In the genomic region with DNA sequence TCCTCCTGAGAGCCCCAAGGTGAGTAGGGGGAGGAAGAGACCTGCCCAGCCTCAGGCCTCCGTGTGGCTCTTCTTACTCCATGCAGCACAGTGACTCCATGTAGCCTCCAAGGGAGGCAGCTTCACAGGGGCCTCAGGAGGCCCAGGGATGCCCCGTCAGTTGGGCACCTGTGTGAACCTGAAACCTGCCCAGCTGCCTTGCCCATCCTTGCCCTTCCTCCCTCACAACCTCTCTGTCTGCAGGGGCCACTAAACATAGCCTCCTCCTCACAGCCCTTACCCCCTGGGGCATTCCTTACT, we compare ENCODE assay signal across 17 cellular contexts.
"Had no signal": no experiment of that assay in that cellular context is flagged by ENCODE, and none has a peak within 500 bp of the region (broad histone marks: within the 10 kb centered on the region; RNA-seq: fewer than 3 reads in every experiment).

No MANE protein-coding gene starts in this region.

- H3K4me3 Mint-ChIP-seq: T-helper 1 cell treated with Interleukin-12 subunit alpha and Interleukin-12 subunit beta and Interleukin-4 antibody, amounts not matched to agents 30 μg/mL and 1 μg/mL, for 36 hours had no signal

- H3K36me3 Mint-ChIP-seq: naive B cell had no signal

- H3K36me3 ChIP-seq: ovary, right lobe of liver, uterus had no signal

- H3K9me3 ChIP-seq: gastrocnemius medialis, mucosa of descending colon, ovary, psoas muscle, right lobe of liver, uterus had no signal

- H3K4me3 ChIP-seq: gastrocnemius medialis, mucosa of descending colon, ovary, psoas muscle, right lobe of liver, uterus had no signal

- H3K27me3 ChIP-seq: brain microvascular endothelial cell, gastrocnemius medialis, ovary, right lobe of liver, uterus had no signal

- DNase-seq: activated CD4-positive, alpha-beta T cell treated with anti-CD3 and anti-CD28 coated beads for 1 hour; activated CD4-positive, alpha-beta T cell treated with anti-CD3 and anti-CD28 coated beads, Interleukin-2, amount 50 U/mL, for 4 hours; brain microvascular endothelial cell; central memory CD4-positive, alpha-beta T cell; cortex of kidney; head of caudate nucleus; left ventricle myocardium superior; mucosa of descending colon; naive B cell; psoas muscle; stimulated activated naive CD4-positive, alpha-beta T cell; uterus had no signal

- H3K9me3 Mint-ChIP-seq: naive B cell; T-helper 1 cell treated with Interleukin-12 subunit alpha and Interleukin-12 subunit beta and Interleukin-4 antibody, amounts not matched to agents 30 μg/mL and 1 μg/mL, for 36 hours had no signal

- ATAC-seq: gastrocnemius medialis, left ventricle myocardium superior, mucosa of descending colon, psoas muscle, right lobe of liver had no signal

- H3K4me1 ChIP-seq: psoas muscle, right lobe of liver, uterus had no signal

- H3K27ac ChIP-seq: brain microvascular endothelial cell, ovary, psoas muscle, right lobe of liver, uterus had no signal

- H3K27ac Mint-ChIP-seq: T-helper 1 cell treated with Interleukin-12 subunit alpha and Interleukin-12 subunit beta and Interleukin-4 antibody, amounts not matched to agents 30 μg/mL and 1 μg/mL, for 36 hours had no signal

- FAIRE-seq: endometrium had no signal
